ENCODE assay signal across 8 cellular contexts in genomic region chr3:49930922-49931321, GRCh38. TPM values are rescaled to one million over a fixed set of nuclear protein-coding genes. Genes with fewer than 3 reads are reported as not detected.
DNase-seq lines count a peak whose midpoint lies in the region; ATAC-seq, FAIRE-seq and TF ChIP-seq lines count a peak whose summit lies in the region.

No MANE protein-coding gene starts in this region.

- H3K4me3 Mint-ChIP-seq in astrocyte (ENCODE audit: unreplicated experiment): no peak overlapping the region

- no peak overlapping the region for H3K27ac ChIP-seq in astrocyte (ENCODE audit: low read depth, low read length)
- H3K27ac ChIP-seq in rectal smooth muscle tissue (ENCODE audit: low read depth, low read length): peak overlapping the region; percentile 94

- H3K9me2 ChIP-seq in Loucy (replicated peaks; ENCODE audit: low read depth, low read length): no peaks in the 10 kb centered on the region

- no peaks in the 10 kb centered on the region for H3K27me3 ChIP-seq in Loucy (ENCODE audit: insufficient read depth, low read length, poor library complexity, severe bottlenecking)
- no peaks in the 10 kb centered on the region for H3K27me3 ChIP-seq in astrocyte (ENCODE audit: insufficient read depth, low read length)
- no peaks in the 10 kb centered on the region for H3K27me3 ChIP-seq in rectal smooth muscle tissue (ENCODE audit: control insufficient read depth, insufficient read depth, low read length)

- H3K4me1 ChIP-seq in Loucy (ENCODE audit: insufficient read depth, low read length, poor library complexity, severe bottlenecking) (peaks cover 27% of the 10 kb centered on the region), astrocyte (ENCODE audit: insufficient read depth, low read length) (peaks cover 11% of the 10 kb centered on the region), rectal smooth muscle tissue (ENCODE audit: control insufficient read depth, insufficient read depth, low read length) (peaks cover 10% of the 10 kb centered on the region)

- H3K9me3 ChIP-seq in Loucy (ENCODE audit: insufficient read depth, low read depth, low read length) (no peaks in the 10 kb centered on the region), astrocyte (ENCODE audit: insufficient read depth, low read depth, low read length) (no peaks in the 10 kb centered on the region)

- no peaks in the 10 kb centered on the region for H3K27me3 Mint-ChIP-seq in astrocyte (ENCODE audit: low read depth, unreplicated experiment)

- no peaks in the 10 kb centered on the region; the same call in 1 of the 2 replicates for H3F3A ChIP-seq in Loucy (ENCODE audit: low read depth)

- H3K4me3 ChIP-seq in Loucy (ENCODE audit: low read length, poor library complexity, severe bottlenecking) (no peak overlapping the region), astrocyte (ENCODE audit: insufficient read depth, low read depth, low read length) (no peak overlapping the region), rectal smooth muscle tissue (ENCODE audit: low read length) (no peak overlapping the region)

- peak; percentile 48 for DNase-seq in NCI-H345 (lab: John Stamatoyannopoulos, UW)
- no peak for DNase-seq in NCI-H345 treated with DMSO at 0.1 percent for 48 hours (lab: John Stamatoyannopoulos, UW; ENCODE audit: unreplicated experiment)
- no peak for DNase-seq in astrocyte (ENCODE audit: low read depth)
- DNase-seq in ureter (ENCODE audit: low spot score): no peak

- no peak overlapping the region for H3K27ac Mint-ChIP-seq in astrocyte (ENCODE audit: unreplicated experiment)

- H3K9ac ChIP-seq in Loucy (ENCODE audit: low read depth, low read length, poor library complexity, severe bottlenecking) (no peak overlapping the region), astrocyte (ENCODE audit: low read length) (no peak overlapping the region), rectal smooth muscle tissue (ENCODE audit: low read length) (no peak overlapping the region)

- H3K36me3 ChIP-seq in Loucy (ENCODE audit: insufficient read depth, low read length) (no peaks in the 10 kb centered on the region), astrocyte (ENCODE audit: insufficient read depth, low read length) (no peaks in the 10 kb centered on the region), rectal smooth muscle tissue (ENCODE audit: control insufficient read depth, insufficient read depth, low read length) (no peaks in the 10 kb centered on the region)

- H3K4me2 ChIP-seq in Loucy (ENCODE audit: low read depth, low read length, poor library complexity, severe bottlenecking): peak overlapping the region; percentile 1
- H3K4me2 ChIP-seq in astrocyte (ENCODE audit: low read length): no peak overlapping the region

- no peaks in the 10 kb centered on the region for H3K36me3 Mint-ChIP-seq in astrocyte (ENCODE audit: low read depth, unreplicated experiment)

- H3K4me1 Mint-ChIP-seq in astrocyte (ENCODE audit: low read depth, unreplicated experiment): peaks cover 6% of the 10 kb centered on the region

- FAIRE-seq in astrocyte (lab: Jason Lieb, UNC): no peak

- H4K20me1 ChIP-seq in Loucy (ENCODE audit: insufficient read depth, low read length, poor library complexity, severe bottlenecking) (no peaks in the 10 kb centered on the region), astrocyte (ENCODE audit: insufficient read depth, low read length) (no peaks in the 10 kb centered on the region)

- H2AFZ ChIP-seq in Loucy (ENCODE audit: low read length) (peak overlapping the region; percentile 97), astrocyte (ENCODE audit: low read depth, low read length) (peak overlapping the region; percentile 30)

- H3K9me3 Mint-ChIP-seq in astrocyte (ENCODE audit: unreplicated experiment): no peaks in the 10 kb centered on the region

- 0 out of 2 replicates have a peak, but pooled peaks have one; percentile 25 for TF ChIP-seq CTCF in Loucy (conservative IDR thresholded peaks at IDR 0.05; ENCODE audit: low read length)
- no peak for TF ChIP-seq CTCF in astrocyte (IDR thresholded peaks at IDR 0.05; ENCODE audit: insufficient read depth, low read depth, low read length)

- peaks cover 5% of the 10 kb centered on the region; the same call in 1 of the 2 replicates for H3K79me2 ChIP-seq in Loucy (ENCODE audit: insufficient read depth, low read length)
- H3K79me2 ChIP-seq in astrocyte (ENCODE audit: insufficient read depth, low read length): peaks cover 14% of the 10 kb centered on the region

- ATAC-seq in HG03025 (IDR thresholded peaks at IDR 0.05; ENCODE audit: low FRiP score, unreplicated experiment): no peak
- no peak for ATAC-seq in HG02938 (IDR thresholded peaks at IDR 0.05; ENCODE audit: unreplicated experiment)

RNA-seq across cellular contexts. Expression of gene MON1A, which starts 1.3 kb away (rescaled TPM):
- total RNA-seq in astrocyte (12.4 and 15.2 TPM in 2 replicates), ureter (11.8 TPM)

RNA-seq across cellular contexts. Expression of gene RBM6, which starts 9.0 kb away (rescaled TPM):
- total RNA-seq in astrocyte (49.0 and 53.9 TPM in 2 replicates), ureter (130 TPM)

RNA-seq across cellular contexts. Expression of gene MST1R, which starts 27.2 kb away (rescaled TPM):
- total RNA-seq in astrocyte: 0.46 and 0.57 TPM in 2 replicates
- 39.2 TPM for total RNA-seq in ureter

Comparison
In these comparisons a context has a peak if more than half of its experiments do, and no peak if none do; other contexts are left out.
1. RNA of gene MST1R, which starts 27.2 kb away (total RNA-seq): 39.2 TPM in ureter (single experiment); 0.46 to 0.57 TPM in astrocyte; every median in the first group is over 10 times any median in the second.